Comparison of ENCODE assay signal across 19 cellular contexts in the genomic region with DNA sequence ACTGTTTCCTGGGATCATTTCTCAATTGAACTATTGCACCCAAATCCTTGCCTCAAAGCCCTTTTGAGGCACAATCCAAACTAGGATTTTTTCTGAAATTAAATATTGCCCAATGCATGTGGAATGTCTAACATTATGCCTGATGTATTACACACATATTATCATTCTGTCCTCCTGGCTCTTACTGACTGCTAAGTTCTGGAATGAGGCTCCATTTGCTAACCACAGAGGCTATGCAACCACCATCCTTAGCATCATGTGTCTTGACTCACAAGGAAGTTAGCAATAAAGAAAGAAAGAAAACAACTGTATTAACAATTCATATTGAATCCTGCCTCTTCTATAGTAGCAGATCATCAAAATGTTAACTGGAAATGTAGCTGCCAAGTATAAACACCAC.
DNase-seq lines count a peak whose midpoint lies in the region; ATAC-seq, FAIRE-seq and TF ChIP-seq lines count a peak whose summit lies in the region.
"Had no signal": no experiment of that assay in that cellular context is flagged by ENCODE, and none has a peak within 500 bp of the region (broad histone marks: within the 10 kb centered on the region; RNA-seq: fewer than 3 reads in every experiment).

No MANE protein-coding gene starts in this region.

- intact Hi-C loops in kidney (cut with DNase I): no loop called here

- H3K4me1 ChIP-seq in kidney (ENCODE audit: control insufficient read depth in 1 of 2, insufficient read depth in 1 of 2, low read depth in 1 of 2, low read length in 2 of 2): no peaks in the 10 kb centered on the region
- H3K4me1 ChIP-seq: body of pancreas, SJSA1 had no signal

- no peak for FAIRE-seq in bronchial epithelial cell (lab: Jason Lieb, UNC)
- FAIRE-seq in kidney (lab: Jason Lieb, UNC): no peak

- H3K27ac ChIP-seq in kidney (ENCODE audit: low read depth in 2 of 2, low read length in 2 of 2): no peak overlapping the region
- H3K27ac ChIP-seq: body of pancreas, SJSA1 had no signal

- no peaks in the 10 kb centered on the region for H3K27me3 ChIP-seq in bronchial epithelial cell (ENCODE audit: control insufficient read depth, insufficient read depth, low read length)
- H3K27me3 ChIP-seq: body of pancreas, SJSA1 had no signal

- DNase-seq in AG08395 (ENCODE audit: low spot score): peak; percentile 30
- DNase-seq in M059J (ENCODE audit: low read depth): peak; percentile 81
- DNase-seq in bronchial epithelial cell (ENCODE audit: low read depth): peak; percentile 95
- peak; percentile 49 for DNase-seq in kidney tubule cell (ENCODE audit: low spot score)
- no peak for DNase-seq in activated gamma-delta T cell (lab: John Stamatoyannopoulos, UW)
- no peak for DNase-seq in kidney
- DNase-seq: body of pancreas; CD8-positive, alpha-beta T cell; dermis blood vessel endothelial cell; DMS79 treated with DMSO at 0.1 percent for 48 hours; erythroblast; islet precursor cell; NCI-H1048; NCI-H2081 treated with DMSO at 0.1 percent for 48 hours; NCI-H524 treated with DMSO at 0.1 percent for 48 hours; stimulated activated naive CD8-positive, alpha-beta T cell treated with anti-CD3 and anti-CD28 coated beads, Interleukin-15, Interleukin-2, amounts not matched to agents 100 U/mL and 50 U/mL, for 24 hours had no signal

- ATAC-seq in GM21717 (IDR thresholded peaks at IDR 0.05; ENCODE audit: unreplicated experiment) (no peak), HG03457 (IDR thresholded peaks at IDR 0.05; ENCODE audit: unreplicated experiment) (no peak)
- ATAC-seq: body of pancreas; CD8-positive, alpha-beta T cell; stimulated activated naive CD8-positive, alpha-beta T cell treated with anti-CD3 and anti-CD28 coated beads, Interleukin-15, Interleukin-2, amounts not matched to agents 100 U/mL and 50 U/mL, for 24 hours had no signal

- TF ChIP-seq CTCF in bronchial epithelial cell (IDR thresholded peaks at IDR 0.05; ENCODE audit: insufficient read depth, low read length, severe bottlenecking) (no peak), kidney (IDR thresholded peaks at IDR 0.05; ENCODE audit: borderline replicate concordance, extremely low read depth, insufficient read depth) (no peak)

- no peak overlapping the region for H3K4me3 ChIP-seq in bronchial epithelial cell (ENCODE audit: low read depth, low read length)
- H3K4me3 ChIP-seq in kidney (ENCODE audit: low read length in 2 of 2): no peak overlapping the region
- H3K4me3 ChIP-seq: body of pancreas, SJSA1 had no signal

- H3K9ac ChIP-seq in kidney (ENCODE audit: low read length in 2 of 2): no peak overlapping the region

- H3K36me3 ChIP-seq in bronchial epithelial cell (ENCODE audit: control insufficient read depth, insufficient read depth, low read length): no peaks in the 10 kb centered on the region
- H3K36me3 ChIP-seq in kidney (ENCODE audit: control insufficient read depth in 1 of 2, insufficient read depth in 2 of 2, low read length in 2 of 2): no peaks in the 10 kb centered on the region
- H3K36me3 ChIP-seq: SJSA1 had no signal

- H3K9me3 ChIP-seq in kidney (ENCODE audit: control insufficient read depth in 1 of 2, low read length in 2 of 2): no peaks in the 10 kb centered on the region
- H3K9me3 ChIP-seq: body of pancreas had no signal

Comparison
In these comparisons a context has a peak if more than half of its experiments do, and no peak if none do; other contexts are left out.
1. DNase-seq: peak in AG08395 (single experiment), M059J (single experiment), bronchial epithelial cell (single experiment) and kidney tubule cell (single experiment); none in activated gamma-delta T cell (single experiment) and kidney (single experiment).